10 cellular contexts compared by ENCODE assay signal in the genomic region with DNA sequence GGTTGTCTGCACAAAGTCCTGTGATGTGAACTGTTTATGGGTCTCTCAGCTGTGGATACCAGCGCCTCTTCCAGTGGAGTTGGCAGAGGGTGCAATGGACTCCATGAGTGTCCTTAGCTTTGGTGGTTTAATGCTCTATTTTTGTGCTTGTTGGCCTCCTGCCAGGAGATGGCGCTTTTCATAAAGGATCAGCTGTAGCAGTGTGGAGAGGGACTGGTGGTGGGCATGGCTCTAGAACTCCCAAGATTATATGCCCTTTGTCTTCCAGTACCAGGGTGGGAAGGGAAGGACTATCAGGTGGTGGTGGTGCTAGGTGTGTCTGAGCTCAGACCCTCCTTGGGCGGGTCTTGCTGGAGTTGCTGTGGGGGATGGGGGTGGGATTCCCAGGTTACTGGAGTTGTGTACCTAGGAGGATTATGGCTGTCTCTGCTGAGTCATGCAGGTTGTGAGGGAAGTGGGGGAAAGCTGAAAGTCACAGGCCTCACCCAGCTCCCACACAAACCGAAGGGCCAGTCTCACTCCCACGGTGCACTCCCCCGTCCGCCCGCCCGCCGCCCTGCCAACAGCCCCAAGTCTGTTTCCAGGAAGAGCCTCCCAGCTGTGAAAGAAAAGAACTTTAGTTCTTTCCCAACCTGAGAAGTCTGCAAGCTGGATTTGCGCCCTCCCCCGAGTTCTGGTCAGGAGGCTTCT.
A peak's percentile ranks its signal among the peaks of the same experiment; 100 is the strongest.
DNase-seq lines count a peak whose midpoint lies in the region; TF ChIP-seq lines count a peak whose summit lies in the region.
"Had no signal": no experiment of that assay in that cellular context is flagged by ENCODE, and none has a peak within 500 bp of the region (broad histone marks: within the 10 kb centered on the region; RNA-seq: fewer than 3 reads in every experiment).

No MANE protein-coding gene starts in this region.

- no peaks in the 10 kb centered on the region for H4K20me1 ChIP-seq in OCI-LY7 (ENCODE audit: insufficient read depth, low read length)
- H4K20me1 ChIP-seq: BLaER1 had no signal

- BruUV-seq in OCI-LY7 (replicated peaks; lab: Mats Ljungman, UMichigan): no TSS peak

- no peaks in the 10 kb centered on the region for H3K79me2 ChIP-seq in OCI-LY7 (ENCODE audit: insufficient read depth, low read depth, low read length)

- H3K9me2 ChIP-seq in OCI-LY7 (ENCODE audit: insufficient read depth, low read length): no peaks in the 10 kb centered on the region

- H2AFZ ChIP-seq in OCI-LY7 (ENCODE audit: low read length): no peak overlapping the region

- H3K27ac ChIP-seq in HEK293 (ENCODE audit: extremely low read depth, low read depth, low read length) (no peak overlapping the region), OCI-LY7 (ENCODE audit: low read depth, low read length, poor library complexity, severe bottlenecking) (no peak overlapping the region)
- H3K27ac ChIP-seq: BLaER1, esophagus squamous epithelium had no signal

- H3K36me3 ChIP-seq in HEK293 (ENCODE audit: control insufficient read depth in 2 of 2, insufficient read depth in 1 of 2, low read length in 2 of 2): no peaks in the 10 kb centered on the region
- H3K36me3 ChIP-seq in OCI-LY7 (ENCODE audit: insufficient read depth, low read length): no peaks in the 10 kb centered on the region
- H3K36me3 ChIP-seq: BLaER1, esophagus squamous epithelium had no signal

- DNase-seq in SIG-M5 treated with dmso at 0.1 percent for 504 hours (lab: John Stamatoyannopoulos, UW; ENCODE audit: unreplicated experiment): peak; percentile 26
- no peak for DNase-seq in SIG-M5 (lab: John Stamatoyannopoulos, UW)
- peak; percentile 24 for DNase-seq in OCI-LY7 (ENCODE audit: low spot score)
- peak; percentile 74 for DNase-seq in left kidney (ENCODE audit: low read depth, low spot score)
- no peak for DNase-seq in stimulated activated naive CD4-positive, alpha-beta T cell treated with Interleukin-2 at 50 U/mL for 16 hours (lab: John Stamatoyannopoulos, UW)
- DNase-seq in occipital lobe (lab: John Stamatoyannopoulos, UW): no peak
- DNase-seq in GM03348 (ENCODE audit: low spot score): no peak
- DNase-seq: esophagus squamous epithelium had no signal

- H3K9me3 ChIP-seq in HEK293 (ENCODE audit: control insufficient read depth, insufficient read depth, low read depth, low read length) (no peaks in the 10 kb centered on the region), OCI-LY7 (ENCODE audit: low read length) (no peaks in the 10 kb centered on the region)
- H3K9me3 ChIP-seq: esophagus squamous epithelium had no signal

- H3K4me3 ChIP-seq in HEK293 (ENCODE audit: low read depth, low read length) (no peak overlapping the region), OCI-LY7 (ENCODE audit: low read depth, low read length, poor library complexity, severe bottlenecking) (no peak overlapping the region)
- H3K4me3 ChIP-seq: BLaER1, esophagus squamous epithelium had no signal

- CTCF ChIA-PET in HEK293 (lab: Yijun Ruan, JAX): interaction anchor here (0.5 to 1.6 kb wide), 10 partner anchors 8 to 168 kb away, joined by 3 to 5 read pairs (median 3); no protein-coding TSS in a partner anchor
- CTCF ChIA-PET in OCI-LY7 (lab: Charles Lee; ENCODE audit: unreplicated experiment): interaction anchor here (0.6 kb wide), 1 partner anchor 249 kb away, joined by 3 read pairs; no protein-coding TSS in a partner anchor

- H3K4me1 ChIP-seq in HEK293 (ENCODE audit: control insufficient read depth, insufficient read depth, low read length) (no peaks in the 10 kb centered on the region), OCI-LY7 (ENCODE audit: insufficient read depth, low read length, poor library complexity, severe bottlenecking) (no peaks in the 10 kb centered on the region)
- H3K4me1 ChIP-seq: BLaER1, esophagus squamous epithelium had no signal

- H3K4me2 ChIP-seq in OCI-LY7 (ENCODE audit: low read length): no peak overlapping the region
- H3K4me2 ChIP-seq: BLaER1 had no signal

- POLR2A ChIA-PET in HEK293 (lab: Yijun Ruan, JAX): no interaction called here
- POLR2A ChIA-PET in OCI-LY7 (lab: Charles Lee): no interaction called here

- intact Hi-C loops in OCI-LY7 (cut with micrococcal nuclease; ENCODE audit: unreplicated experiment): loop anchor here (10.0 kb wide), 1 partner anchor 165 kb away; no protein-coding TSS in a partner anchor

- TF ChIP-seq CTCF in HEK293 (tag by site-specific recombination; IDR thresholded peaks at IDR 0.05) (no peak), OCI-LY7 (conservative IDR thresholded peaks at IDR 0.05; ENCODE audit: low read length) (peak; percentile 65)

TF ChIP-seq in HEK293, 187 proteins besides CTCF, POLR2A, EP300 and RAD21:
- TF ChIP-seq, protein P1, sequence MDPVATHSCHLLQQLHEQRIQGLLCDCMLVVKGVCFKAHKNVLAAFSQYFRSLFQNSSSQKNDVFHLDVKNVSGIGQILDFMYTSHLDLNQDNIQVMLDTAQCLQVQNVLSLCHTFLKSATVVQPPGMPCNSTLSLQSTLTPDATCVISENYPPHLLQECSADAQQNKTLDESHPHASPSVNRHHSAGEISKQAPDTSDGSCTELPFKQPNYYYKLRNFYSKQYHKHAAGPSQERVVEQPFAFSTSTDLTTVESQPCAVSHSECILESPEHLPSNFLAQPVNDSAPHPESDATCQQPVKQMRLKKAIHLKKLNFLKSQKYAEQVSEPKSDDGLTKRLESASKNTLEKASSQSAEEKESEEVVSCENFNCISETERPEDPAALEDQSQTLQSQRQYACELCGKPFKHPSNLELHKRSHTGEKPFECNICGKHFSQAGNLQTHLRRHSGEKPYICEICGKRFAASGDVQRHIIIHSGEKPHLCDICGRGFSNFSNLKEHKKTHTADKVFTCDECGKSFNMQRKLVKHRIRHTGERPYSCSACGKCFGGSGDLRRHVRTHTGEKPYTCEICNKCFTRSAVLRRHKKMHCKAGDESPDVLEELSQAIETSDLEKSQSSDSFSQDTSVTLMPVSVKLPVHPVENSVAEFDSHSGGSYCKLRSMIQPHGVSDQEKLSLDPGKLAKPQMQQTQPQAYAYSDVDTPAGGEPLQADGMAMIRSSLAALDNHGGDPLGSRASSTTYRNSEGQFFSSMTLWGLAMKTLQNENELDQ (tag by site-specific recombination; IDR thresholded peaks at IDR 0.05; ENCODE audit: low read depth): no peak
- TF ChIP-seq ZFHX2 (tag by site-specific recombination; conservative IDR thresholded peaks at IDR 0.05) (peak; percentile 71), EGR2 (tag by site-specific recombination; IDR thresholded peaks at IDR 0.05; ENCODE audit: low read depth) (peak; percentile 66; the same call in 1 of the 2 replicates)
- TF ChIP-seq, protein P2, sequence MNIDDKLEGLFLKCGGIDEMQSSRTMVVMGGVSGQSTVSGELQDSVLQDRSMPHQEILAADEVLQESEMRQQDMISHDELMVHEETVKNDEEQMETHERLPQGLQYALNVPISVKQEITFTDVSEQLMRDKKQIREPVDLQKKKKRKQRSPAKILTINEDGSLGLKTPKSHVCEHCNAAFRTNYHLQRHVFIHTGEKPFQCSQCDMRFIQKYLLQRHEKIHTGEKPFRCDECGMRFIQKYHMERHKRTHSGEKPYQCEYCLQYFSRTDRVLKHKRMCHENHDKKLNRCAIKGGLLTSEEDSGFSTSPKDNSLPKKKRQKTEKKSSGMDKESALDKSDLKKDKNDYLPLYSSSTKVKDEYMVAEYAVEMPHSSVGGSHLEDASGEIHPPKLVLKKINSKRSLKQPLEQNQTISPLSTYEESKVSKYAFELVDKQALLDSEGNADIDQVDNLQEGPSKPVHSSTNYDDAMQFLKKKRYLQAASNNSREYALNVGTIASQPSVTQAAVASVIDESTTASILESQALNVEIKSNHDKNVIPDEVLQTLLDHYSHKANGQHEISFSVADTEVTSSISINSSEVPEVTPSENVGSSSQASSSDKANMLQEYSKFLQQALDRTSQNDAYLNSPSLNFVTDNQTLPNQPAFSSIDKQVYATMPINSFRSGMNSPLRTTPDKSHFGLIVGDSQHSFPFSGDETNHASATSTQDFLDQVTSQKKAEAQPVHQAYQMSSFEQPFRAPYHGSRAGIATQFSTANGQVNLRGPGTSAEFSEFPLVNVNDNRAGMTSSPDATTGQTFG (tag by site-specific recombination; IDR thresholded peaks at IDR 0.05; ENCODE audit: borderline replicate concordance): no peak

Comparison
In these comparisons a context has a peak if more than half of its experiments do, and no peak if none do; other contexts are left out.
1. DNase-seq: peak in SIG-M5 treated with dmso at 0.1 percent for 504 hours (single experiment), OCI-LY7 (single experiment) and left kidney (single experiment); none in SIG-M5 (single experiment), stimulated activated naive CD4-positive, alpha-beta T cell treated with Interleukin-2 at 50 U/mL for 16 hours (single experiment), occipital lobe (single experiment) and GM03348 (single experiment).